ENCODE assay signal across 27 cellular contexts in genomic region chr1:19926296-19927129, GRCh38. TPM values are rescaled to one million over a fixed set of nuclear protein-coding genes. Genes with fewer than 3 reads are reported as not detected.
DNase-seq lines count a peak whose midpoint lies in the region; ATAC-seq and TF ChIP-seq lines count a peak whose summit lies in the region.
"Had no signal": no experiment of that assay in that cellular context is flagged by ENCODE, and none has a peak within 500 bp of the region (broad histone marks: within the 10 kb centered on the region; RNA-seq: fewer than 3 reads in every experiment).

No MANE protein-coding gene starts in this region.

- no peak overlapping the region for H3K27ac ChIP-seq in HEK293 (ENCODE audit: extremely low read depth, low read depth, low read length)
- H3K27ac ChIP-seq in RWPE1 = no peak overlapping the region
- no peak overlapping the region for H3K27ac ChIP-seq in foreskin keratinocyte
- no peak overlapping the region for H3K27ac ChIP-seq in uterus
- H3K27ac ChIP-seq: SJCRH30, skin epidermis, suprapubic skin had no signal

- CTCF ChIA-PET in HEK293 (lab: Yijun Ruan, JAX) = interaction anchor here (0.7 to 2.4 kb wide), 2 partner anchors 9 to 49 kb away, joined by 3 to 9 read pairs; no protein-coding TSS in a partner anchor
- CTCF ChIA-PET in RWPE1 (lab: Yijun Ruan, JAX) = no interaction called here

- H3K4me3 ChIP-seq in HEK293 (ENCODE audit: low read depth, low read length) = no peak overlapping the region
- H3K4me3 ChIP-seq in uterus = no peak overlapping the region
- H3K4me3 ChIP-seq: SJCRH30, skin epidermis, suprapubic skin had no signal

- POLR2A ChIA-PET in HEK293 (lab: Yijun Ruan, JAX) = no interaction called here
- POLR2A ChIA-PET in RWPE1 (lab: Yijun Ruan, JAX; ENCODE audit: low non-redundant PET) = no interaction called here

- H3K36me3 ChIP-seq in HEK293 (ENCODE audit: control insufficient read depth in 2 of 2, insufficient read depth in 1 of 2, low read length in 2 of 2) = no peaks in the 10 kb centered on the region
- no peaks in the 10 kb centered on the region for H3K36me3 ChIP-seq in uterus
- H3K36me3 ChIP-seq: SJCRH30, suprapubic skin had no signal

- TF ChIP-seq CTCF in HEK293 (tag by site-specific recombination; IDR thresholded peaks at IDR 0.05) = no peak
- TF ChIP-seq CTCF in RWPE1 (conservative IDR thresholded peaks at IDR 0.05; ENCODE audit: low read depth) = no peak
- no peak for TF ChIP-seq CTCF in foreskin keratinocyte (conservative IDR thresholded peaks at IDR 0.05)
- no peak for TF ChIP-seq CTCF in uterus (IDR thresholded peaks at IDR 0.05)

- intact Hi-C loops in uterus (cut with DNase I; ENCODE audit: low total_unique reads) = no loop called here

- TF ChIP-seq POLR2A in uterus (IDR thresholded peaks at IDR 0.05) = no peak

- H3K9me3 ChIP-seq in HEK293 (ENCODE audit: control insufficient read depth, insufficient read depth, low read depth, low read length) (no peaks in the 10 kb centered on the region), uterus (no peaks in the 10 kb centered on the region)
- H3K9me3 ChIP-seq: SJCRH30 had no signal

- H3K4me1 ChIP-seq in HEK293 (ENCODE audit: control insufficient read depth, insufficient read depth, low read length) = no peaks in the 10 kb centered on the region
- H3K4me1 ChIP-seq in foreskin keratinocyte = peaks cover 4% of the 10 kb centered on the region
- H3K4me1 ChIP-seq in uterus = no peaks in the 10 kb centered on the region
- H3K4me1 ChIP-seq: SJCRH30 had no signal

- ATAC-seq in foreskin keratinocyte = peak; percentile 66
- ATAC-seq: activated CD4-positive, alpha-beta T cell treated with anti-CD3 and anti-CD28 coated beads for 36 hours; activated T-cell treated with anti-CD3 and anti-CD28 coated beads, Interleukin-2, amount 50 U/mL, for 72 hours; left ventricle myocardium superior; Panc1; stimulated activated effector memory CD8-positive, alpha-beta T cell treated with anti-CD3 and anti-CD28 coated beads, Interleukin-12 subunit alpha, Interleukin-12 subunit beta, amount 100 ng/mL, for 72 hours had no signal

- peak; percentile 38 for DNase-seq in RWPE1 (ENCODE audit: low spot score)
- DNase-seq in foreskin keratinocyte = peak; percentile 33 to 58
- peak; percentile 30 for DNase-seq in pulmonary artery endothelial cell (ENCODE audit: low read depth, low spot score)
- no peak for DNase-seq in uterus
- no peak for DNase-seq in medulla oblongata (ENCODE audit: extremely low spot score)
- no peak for DNase-seq in D341Med (ENCODE audit: low spot score)
- no peak for DNase-seq in hypothalamus (lab: John Stamatoyannopoulos, UW)
- DNase-seq: activated CD4-positive, alpha-beta T cell treated with anti-CD3 and anti-CD28 coated beads for 36 hours; activated T-cell treated with anti-CD3 and anti-CD28 coated beads, Interleukin-2, amount 50 U/mL, for 72 hours; CD4-positive, alpha-beta T cell; cerebellar nuclear complex; DND-41; effector memory CD4-positive, alpha-beta T cell; left ventricle myocardium superior; NCI-H1105; SJCRH30; stimulated activated CD4-positive, alpha-beta T cell treated with anti-CD3 and anti-CD28 coated beads, Interleukin-2, amount 100 ng/mL, for 24 hours had no signal

- H3K27me3 ChIP-seq in foreskin keratinocyte (no peaks in the 10 kb centered on the region), uterus (no peaks in the 10 kb centered on the region)
- H3K27me3 ChIP-seq: suprapubic skin had no signal

TF ChIP-seq in HEK293, 187 proteins besides CTCF, POLR2A, EP300 and RAD21:
- no peak for TF ChIP-seq ZNF501 (tag by site-specific recombination; IDR thresholded peaks at IDR 0.05)
- TF ChIP-seq, protein P1, sequence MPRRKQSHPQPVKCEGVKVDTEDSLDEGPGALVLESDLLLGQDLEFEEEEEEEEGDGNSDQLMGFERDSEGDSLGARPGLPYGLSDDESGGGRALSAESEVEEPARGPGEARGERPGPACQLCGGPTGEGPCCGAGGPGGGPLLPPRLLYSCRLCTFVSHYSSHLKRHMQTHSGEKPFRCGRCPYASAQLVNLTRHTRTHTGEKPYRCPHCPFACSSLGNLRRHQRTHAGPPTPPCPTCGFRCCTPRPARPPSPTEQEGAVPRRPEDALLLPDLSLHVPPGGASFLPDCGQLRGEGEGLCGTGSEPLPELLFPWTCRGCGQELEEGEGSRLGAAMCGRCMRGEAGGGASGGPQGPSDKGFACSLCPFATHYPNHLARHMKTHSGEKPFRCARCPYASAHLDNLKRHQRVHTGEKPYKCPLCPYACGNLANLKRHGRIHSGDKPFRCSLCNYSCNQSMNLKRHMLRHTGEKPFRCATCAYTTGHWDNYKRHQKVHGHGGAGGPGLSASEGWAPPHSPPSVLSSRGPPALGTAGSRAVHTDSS (tag by site-specific recombination; IDR thresholded peaks at IDR 0.05) = peak; percentile 79

RNA-seq across cellular contexts. Expression of gene PLA2G2E, which starts 3.1 kb away (rescaled TPM):
- not detected in 2 replicates for total RNA-seq in foreskin keratinocyte
- not detected in 2 replicates for polyA plus RNA-seq in foreskin keratinocyte
- total RNA-seq in pulmonary artery endothelial cell = not detected in 2 replicates
- total RNA-seq in uterus = not detected
- total RNA-seq: activated CD4-positive, alpha-beta T cell treated with anti-CD3 and anti-CD28 coated beads for 36 hours; activated T-cell treated with anti-CD3 and anti-CD28 coated beads, Interleukin-2, amount 50 U/mL, for 72 hours; astrocyte; CD4-positive, alpha-beta T cell; left ventricle myocardium superior; NCI-H460; neural crest cell; posterior vena cava; SJCRH30; T-helper 1 cell treated with Interleukin-12 subunit alpha and Interleukin-12 subunit beta and Interleukin-4 antibody, amounts not matched to agents 30 ng/mL and 1 ng/mL, for 36 hours had no signal

RNA-seq across cellular contexts. Expression of gene OTUD3, which starts 44.3 kb away (rescaled TPM):
- total RNA-seq in foreskin keratinocyte (4.7 and 5.0 TPM in 2 replicates), pulmonary artery endothelial cell (4.2 and 4.7 TPM in 2 replicates), uterus (10 to 100 TPM in 2 of 4 donors, 1 to 10 TPM in 2; 2.6 to 20.8 (median 10.7) TPM)
- polyA plus RNA-seq in foreskin keratinocyte = 1.7 and 1.8 TPM in 2 replicates

RNA-seq across cellular contexts. Expression of gene PLA2G2A, which starts 52.9 kb away (rescaled TPM):
- not detected in 2 replicates for total RNA-seq in foreskin keratinocyte
- not detected in 2 replicates for polyA plus RNA-seq in foreskin keratinocyte
- not detected in 2 replicates for total RNA-seq in pulmonary artery endothelial cell
- 10 to 100 TPM in 1 of 4 donors, 1 to 10 TPM in 1, not detected in 2; 2.7 to 47.6 TPM for total RNA-seq in uterus
- total RNA-seq: activated CD4-positive, alpha-beta T cell treated with anti-CD3 and anti-CD28 coated beads for 36 hours; activated T-cell treated with anti-CD3 and anti-CD28 coated beads, Interleukin-2, amount 50 U/mL, for 72 hours; astrocyte; CD4-positive, alpha-beta T cell; NCI-H460; neural crest cell; SJCRH30; T-helper 1 cell treated with Interleukin-12 subunit alpha and Interleukin-12 subunit beta and Interleukin-4 antibody, amounts not matched to agents 30 ng/mL and 1 ng/mL, for 36 hours had no signal

Comparison
In these comparisons a context has a peak if more than half of its experiments do, and no peak if none do; other contexts are left out.
1. DNase-seq: peak in RWPE1 (single experiment), foreskin keratinocyte (2 of 2) and pulmonary artery endothelial cell (single experiment); none in uterus (0 of 2), medulla oblongata (single experiment), D341Med (single experiment) and hypothalamus (0 of 51).